In genomic region chr17:7374353-7374752, GRCh38 we compare ENCODE assay signal across 27 cellular contexts. TPM values are rescaled to one million over a fixed set of nuclear protein-coding genes. Genes with fewer than 3 reads are reported as not detected.
"Had no signal": no experiment of that assay in that cellular context is flagged by ENCODE, and none has a peak within 500 bp of the region (broad histone marks: within the 10 kb centered on the region; RNA-seq: fewer than 3 reads in every experiment).

No MANE protein-coding gene starts in this region.

- H3K36me3 ChIP-seq: gastrocnemius medialis, lower lobe of right lung, prostate gland, right atrium auricular region, sigmoid colon, spleen, tibial artery had no signal

- H3K4me1 Mint-ChIP-seq: neural crest cell; stimulated activated memory B cell treated with anti-CD40 and anti-IgM and Interleukin-4, amounts not matched to agents 10 μg/mL and 1 μg/mL and 100 μg/mL, for 72 hours had no signal

- H3K36me3 Mint-ChIP-seq: type B pancreatic cell had no signal

- ATAC-seq: esophagus mucosa; gastrocnemius medialis; left ventricle myocardium superior; lower lobe of right lung; natural killer cell treated with Interleukin-12 subunit alpha and Interleukin-12 subunit beta and Interleukin-15 and Interleukin-18, amount 100 ng/mL, for 72 hours; stimulated activated memory B cell treated with anti-CD40 and anti-IgM and Interleukin-4, amounts not matched to agents 10 μg/mL and 1 μg/mL and 100 μg/mL, for 72 hours; stimulated activated naive CD8-positive, alpha-beta T cell treated with anti-CD3 and anti-CD28 coated beads, Interleukin-15, Interleukin-2, amounts not matched to agents 100 U/mL and 50 U/mL, for 24 hours had no signal

- H3K9me3 ChIP-seq: gastrocnemius medialis, lower lobe of right lung, prostate gland, right atrium auricular region, sigmoid colon, testis, tibial artery had no signal

- H3K27ac ChIP-seq: dorsolateral prefrontal cortex, gastrocnemius medialis, lower lobe of right lung, prostate gland, right atrium auricular region, sigmoid colon, skin epidermis, spleen, testis, tibial artery had no signal

- H3K4me1 ChIP-seq: gastrocnemius medialis, lower lobe of right lung, prostate gland, right atrium auricular region, sigmoid colon, spleen, testis, tibial artery had no signal

- H3K4me3 Mint-ChIP-seq: natural killer cell treated with Interleukin-12 subunit alpha and Interleukin-12 subunit beta and Interleukin-15 and Interleukin-18, amount 100 ng/mL, for 72 hours; neural crest cell; stimulated activated memory B cell treated with anti-CD40 and anti-IgM and Interleukin-4, amounts not matched to agents 10 μg/mL and 1 μg/mL and 100 μg/mL, for 72 hours; type B pancreatic cell had no signal

- H3K27ac Mint-ChIP-seq: natural killer cell treated with Interleukin-12 subunit alpha and Interleukin-12 subunit beta and Interleukin-15 and Interleukin-18, amount 100 ng/mL, for 72 hours; stimulated activated memory B cell treated with anti-CD40 and anti-IgM and Interleukin-4, amounts not matched to agents 10 μg/mL and 1 μg/mL and 100 μg/mL, for 72 hours; type B pancreatic cell had no signal

- H3K4me3 ChIP-seq: dorsolateral prefrontal cortex, gastrocnemius medialis, lower lobe of right lung, prostate gland, right atrium auricular region, sigmoid colon, skin epidermis, spleen, testis, tibial artery had no signal

- H3K27me3 ChIP-seq: gastrocnemius medialis, right atrium auricular region, sigmoid colon, testis had no signal

- DNase-seq: dorsolateral prefrontal cortex; effector CD4-positive, alpha-beta T cell; foreskin fibroblast; gastrocnemius medialis; head of caudate nucleus; left ventricle myocardium superior; lower lobe of right lung; sigmoid colon; spleen; stimulated activated CD4-positive, alpha-beta T cell treated with anti-CD3 and anti-CD28 coated beads, Interleukin-4, amount 100 ng/mL, for 4 hours; stimulated activated naive CD8-positive, alpha-beta T cell treated with anti-CD3 and anti-CD28 coated beads, Interleukin-15, Interleukin-2, amounts not matched to agents 100 U/mL and 50 U/mL, for 24 hours; substantia nigra; testis; tibial artery had no signal

RNA-seq across cellular contexts. Expression of gene TNK1, which starts 6.5 kb away (rescaled TPM):
- total RNA-seq: osteocyte had no signal

RNA-seq across cellular contexts. Expression of gene TMEM95, which starts 19.4 kb away (rescaled TPM):
- total RNA-seq: esophagus mucosa; gastrocnemius medialis; glomerular endothelial cell; left ventricle myocardium superior; lower lobe of right lung; mesenteric fat pad; natural killer cell treated with Interleukin-12 subunit alpha and Interleukin-12 subunit beta and Interleukin-15 and Interleukin-18, amount 100 ng/mL, for 72 hours; neural crest cell; osteocyte; prostate gland; right atrium auricular region; sigmoid colon; spleen; urinary bladder had no signal
- polyA plus RNA-seq: keratinocyte, sigmoid colon, spleen, urinary bladder had no signal
